ENCODE assay signal across 8 cellular contexts in genomic region chr22:46006379-46007002, GRCh38. TPM values are rescaled to one million over a fixed set of nuclear protein-coding genes. Genes with fewer than 3 reads are reported as not detected.
DNase-seq lines count a peak whose midpoint lies in the region; ATAC-seq and TF ChIP-seq lines count a peak whose summit lies in the region.

No MANE protein-coding gene starts in this region.

- H3K36me3 Mint-ChIP-seq in activated CD4-positive, alpha-beta T cell treated with anti-CD3 and anti-CD28 coated beads, Interleukin-2, amount 10 ng/mL, durations not matched to agents 24 days and 14 days (ENCODE audit: low read depth) = no peaks in the 10 kb centered on the region

- peaks cover 7% of the 10 kb centered on the region for H3K4me1 Mint-ChIP-seq in activated CD4-positive, alpha-beta T cell treated with anti-CD3 and anti-CD28 coated beads, Interleukin-2, amount 10 ng/mL, durations not matched to agents 24 days and 14 days

- H3K4me3 Mint-ChIP-seq in activated CD4-positive, alpha-beta T cell treated with anti-CD3 and anti-CD28 coated beads, Interleukin-2, amount 10 ng/mL, durations not matched to agents 24 days and 14 days = no peak overlapping the region

- peak; percentile 87 for TF ChIP-seq CTCF in choroid plexus epithelial cell (conservative IDR thresholded peaks at IDR 0.05; ENCODE audit: low read depth, low read length)

- H3K9me3 Mint-ChIP-seq in activated CD4-positive, alpha-beta T cell treated with anti-CD3 and anti-CD28 coated beads, Interleukin-2, amount 10 ng/mL, durations not matched to agents 24 days and 14 days = no peaks in the 10 kb centered on the region

- intact Hi-C loops in activated CD4-positive, alpha-beta T cell treated with anti-CD3 and anti-CD28 coated beads, Interleukin-2, amount 10 ng/mL, durations not matched to agents 24 days and 14 days (cut with micrococcal nuclease) = loop anchor here (1.0 to 10.0 kb wide), 2 partner anchors 110 to 328 kb away; partner anchors contain the start of gene TRMU
- intact Hi-C loops in left colon (cut with DNase I, micrococcal nuclease) = loop anchor here (2.0 to 5.0 kb wide), 2 partner anchors 110 to 111 kb away; no protein-coding TSS in a partner anchor

- no peak overlapping the region for H3K4me3 ChIP-seq in choroid plexus epithelial cell (ENCODE audit: low read depth, low read length)

- H3K27ac Mint-ChIP-seq in activated CD4-positive, alpha-beta T cell treated with anti-CD3 and anti-CD28 coated beads, Interleukin-2, amount 10 ng/mL, durations not matched to agents 24 days and 14 days = no peak overlapping the region

- no peaks in the 10 kb centered on the region for H3K27me3 Mint-ChIP-seq in activated CD4-positive, alpha-beta T cell treated with anti-CD3 and anti-CD28 coated beads, Interleukin-2, amount 10 ng/mL, durations not matched to agents 24 days and 14 days

- DNase-seq in SIG-M5 treated with dmso at 0.1 percent for 504 hours (lab: John Stamatoyannopoulos, UW; ENCODE audit: unreplicated experiment) (peak; percentile 74), SIG-M5 (lab: John Stamatoyannopoulos, UW) (no peak), NCI-H226 (peak; percentile 56), choroid plexus epithelial cell (ENCODE audit: low read depth) (peak; percentile 89), left colon (peak; percentile 90 to 95)
- DNase-seq in activated CD4-positive, alpha-beta T cell treated with anti-CD3 and anti-CD28 coated beads, Interleukin-2, amount 10 ng/mL, durations not matched to agents 24 days and 14 days = peak; percentile 96
- peak; percentile 81 to 90 (median 84) for DNase-seq in stimulated activated CD4-positive, alpha-beta T cell treated with anti-CD3 and anti-CD28 coated beads, Interleukin-1b, Interleukin-23, amount 100 ng/mL, for 24 hours (ENCODE audit: low read depth in 4 of 4, low spot score in 1 of 4)

- peak; percentile 79 for ATAC-seq in left colon
- no peak for ATAC-seq in GM21786 (IDR thresholded peaks at IDR 0.05; ENCODE audit: unreplicated experiment)

RNA-seq across cellular contexts. Expression of gene WNT7B, which starts 29.5 kb away (rescaled TPM):
- total RNA-seq in activated CD4-positive, alpha-beta T cell treated with anti-CD3 and anti-CD28 coated beads, Interleukin-2, amount 10 ng/mL, durations not matched to agents 24 days and 14 days = not detected in 2 replicates
- not detected for total RNA-seq in left colon
